1 cellular context compared by ENCODE assay signal in the genomic region with DNA sequence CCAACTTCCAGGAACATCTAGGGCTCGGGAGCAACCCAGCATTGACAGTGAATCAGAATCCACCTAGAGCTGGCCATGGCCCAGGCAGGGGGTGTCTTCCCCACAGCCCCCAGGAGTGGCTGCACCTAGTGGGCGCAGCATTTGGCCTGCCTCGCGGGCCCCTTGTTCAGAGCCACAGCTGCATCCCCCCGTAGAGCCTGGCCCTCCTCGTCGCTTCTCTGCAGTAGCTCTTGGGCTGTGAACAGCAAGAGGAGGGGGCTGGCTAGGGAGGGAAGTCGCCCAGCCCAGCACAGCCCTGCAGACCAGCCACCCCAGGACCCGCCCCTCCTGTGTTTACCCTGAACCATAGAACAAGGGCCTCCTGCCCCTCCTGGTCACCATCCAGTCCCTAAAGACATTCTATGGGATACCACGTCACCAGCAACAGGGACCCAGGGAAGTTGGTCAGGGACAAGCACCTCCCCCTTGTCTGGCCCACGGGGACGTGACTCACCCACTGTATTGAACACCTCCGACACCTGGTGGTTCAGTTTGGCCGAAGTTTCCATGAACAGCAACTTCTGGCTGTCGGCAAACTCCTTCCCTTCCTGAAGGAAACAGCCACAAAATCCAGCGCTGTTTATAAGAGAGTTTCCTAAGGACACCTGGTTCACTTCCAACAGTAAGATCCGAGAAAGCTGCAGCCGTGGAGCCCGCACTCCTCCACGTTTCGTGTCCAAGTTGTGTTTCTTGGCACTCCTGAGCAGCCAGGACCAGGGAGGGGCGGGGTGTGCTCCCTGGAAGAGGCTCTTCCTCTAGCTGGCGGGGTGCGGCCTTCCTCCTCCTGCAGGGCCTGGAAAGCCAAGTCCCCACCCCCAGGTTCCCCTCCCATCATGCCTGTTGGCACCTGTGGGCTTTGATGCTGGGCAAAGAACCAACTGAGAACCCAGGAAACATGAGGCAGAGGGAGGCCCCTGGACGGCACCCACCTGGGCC.
A peak's percentile ranks its signal among the peaks of the same experiment; 100 is the strongest.
TF ChIP-seq lines count a peak whose summit lies in the region.

No MANE protein-coding gene starts in this region.

TF ChIP-seq in HCT116, 20 proteins besides CTCF, POLR2A, EP300 and RAD21:
- TF ChIP-seq, protein P1, sequence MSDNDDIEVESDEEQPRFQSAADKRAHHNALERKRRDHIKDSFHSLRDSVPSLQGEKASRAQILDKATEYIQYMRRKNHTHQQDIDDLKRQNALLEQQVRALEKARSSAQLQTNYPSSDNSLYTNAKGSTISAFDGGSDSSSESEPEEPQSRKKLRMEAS (IDR thresholded peaks at IDR 0.05) = peak; percentile 40; the same call in 1 of the 2 replicates
- TF ChIP-seq YY1 (IDR thresholded peaks at IDR 0.05; ENCODE audit: extremely low read depth, insufficient replicate concordance, low read depth, low read length) (no peak), CBX3 (IDR thresholded peaks at IDR 0.05; ENCODE audit: low read depth) (0 out of 2 replicates have a peak, but pooled peaks have one; percentile 55), TCF7L2 (IDR thresholded peaks at IDR 0.05; ENCODE audit: borderline replicate concordance, extremely low read depth, insufficient read depth, insufficient read length) (no peak), SP1 (IDR thresholded peaks at IDR 0.05; ENCODE audit: low read depth) (peak; percentile 45; the same call in 1 of the 2 replicates), POLR2AphosphoS5 (IDR thresholded peaks at IDR 0.05; ENCODE audit: low read depth, low read length) (peak; percentile 57), ZFX (IDR thresholded peaks at IDR 0.05) (no peak), JUND (IDR thresholded peaks at IDR 0.05) (peak; percentile 57; the same call in 1 of the 2 replicates), FOSL1 (IDR thresholded peaks at IDR 0.05; ENCODE audit: low read depth) (peak; percentile 62)
